ENCODE assay signal across 8 cellular contexts in the genomic region with DNA sequence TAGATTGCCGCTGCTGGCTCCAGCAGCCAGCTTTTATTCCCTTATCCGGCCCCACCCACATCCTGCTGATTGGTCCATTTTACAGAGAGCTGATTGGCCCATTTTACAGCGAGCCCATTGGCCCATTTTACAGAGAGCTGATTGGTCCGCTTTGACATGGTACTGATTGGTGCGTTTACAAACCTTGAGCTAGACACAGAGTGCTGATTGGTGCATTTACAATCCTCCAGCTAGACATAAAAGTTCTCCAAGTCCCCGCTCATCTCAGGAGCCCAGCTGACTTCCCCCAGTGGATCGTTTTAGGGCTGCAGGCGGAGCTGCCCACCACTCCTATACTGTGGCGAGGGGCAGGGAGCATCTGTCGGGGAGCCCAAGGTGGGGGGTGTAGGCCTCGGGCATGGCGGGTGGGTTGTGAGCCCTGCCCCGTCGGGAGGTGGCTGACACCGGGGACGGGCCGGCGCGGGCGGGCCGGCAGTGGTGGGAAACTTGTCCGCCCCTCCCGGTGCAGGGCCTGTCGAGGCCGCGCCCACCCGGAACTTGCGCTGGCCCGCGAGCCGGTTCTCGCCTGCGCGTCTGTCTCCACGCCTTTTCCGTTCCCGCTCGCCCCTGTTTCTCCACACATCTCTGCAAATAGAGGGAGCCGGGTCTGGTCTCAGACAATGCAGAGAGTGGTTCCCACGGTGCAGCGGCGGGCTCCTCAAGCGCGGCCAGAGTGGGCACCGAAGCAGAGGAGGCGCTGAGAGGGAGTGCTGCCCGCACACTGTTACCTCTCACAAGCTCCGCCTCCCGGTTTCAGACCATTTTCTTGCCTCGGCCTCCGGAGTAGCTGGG.
A peak's percentile ranks its signal among the peaks of the same experiment; 100 is the strongest.
DNase-seq lines count a peak whose midpoint lies in the region; TF ChIP-seq lines count a peak whose summit lies in the region.

No MANE protein-coding gene starts in this region.

- H3K36me3 ChIP-seq in hepatocyte (replicated peaks; ENCODE audit: insufficient read depth, low read depth): no peaks in the 10 kb centered on the region

- H3K27me3 Mint-ChIP-seq in HFFc6 (ENCODE audit: insufficient read depth): peaks cover 5% of the 10 kb centered on the region

- H3K27ac Mint-ChIP-seq in HFFc6: peak overlapping the region; percentile 71

- no peaks in the 10 kb centered on the region for H3K9me2 ChIP-seq in hepatocyte (replicated peaks; ENCODE audit: insufficient read depth)

- no peaks in the 10 kb centered on the region for H3K4me1 ChIP-seq in hepatocyte (ENCODE audit: insufficient read depth)

- no peak overlapping the region for H3K27ac ChIP-seq in hepatocyte

- DNase-seq in HFFc6 (no peak), hepatocyte (ENCODE audit: low spot score) (peak; percentile 31), cerebellar nuclear complex (lab: John Stamatoyannopoulos, UW) (no peak), DMS 273 (lab: John Stamatoyannopoulos, UW; ENCODE audit: unreplicated experiment) (no peak), NCI-H2081 treated with DMSO at 0.1 percent for 48 hours (lab: John Stamatoyannopoulos, UW) (no peak), C1 segment of cervical spinal cord (lab: John Stamatoyannopoulos, UW) (no peak)
- peak; percentile 8 for DNase-seq in activated T-helper 9 cell treated with anti-CD3 and anti-CD28 coated beads, Interleukin-2, amount 50 U/mL, for 16 hours (ENCODE audit: low read depth)
- peak; percentile 2 to 4 for DNase-seq in stimulated activated CD4-positive, alpha-beta T cell treated with anti-CD3 and anti-CD28 coated beads, Interleukin-12 subunit alpha, Interleukin-12 subunit beta, amount 100 ng/mL, for 24 hours (ENCODE audit: low read depth in 2 of 2)

- TF ChIP-seq CTCF in HFFc6 (IDR thresholded peaks at IDR 0.05) (no peak), hepatocyte (IDR thresholded peaks at IDR 0.05; ENCODE audit: poor library complexity) (no peak)

- no peak overlapping the region for H3K4me3 ChIP-seq in hepatocyte

- peak overlapping the region; percentile 65 for H3K4me2 ChIP-seq in hepatocyte

- H3K9me3 ChIP-seq in hepatocyte (ENCODE audit: low read depth): no peaks in the 10 kb centered on the region

- H2AFZ ChIP-seq in hepatocyte: peak overlapping the region; percentile 35

- peaks cover 25% of the 10 kb centered on the region for H3K36me3 Mint-ChIP-seq in HFFc6 (ENCODE audit: low read depth)

- peak overlapping the region; percentile 63; the same call in 1 of the 2 replicates for H3K4me3 Mint-ChIP-seq in HFFc6

- H3K9me3 Mint-ChIP-seq in HFFc6: peaks cover 19% of the 10 kb centered on the region

- H3K27me3 ChIP-seq in hepatocyte: no peaks in the 10 kb centered on the region

- H3K79me2 ChIP-seq in hepatocyte: no peaks in the 10 kb centered on the region

- H3K4me1 Mint-ChIP-seq in HFFc6 (ENCODE audit: low read depth): peaks cover 18% of the 10 kb centered on the region

- 67% methylated on average over 28 of the region's 51 CpGs for WGBS in hepatocyte (ENCODE audit: low lambda C conversion rate, missing lambda C conversion rate)

- H4K20me1 ChIP-seq in hepatocyte (ENCODE audit: insufficient read depth, poor library complexity, severe bottlenecking): no peaks in the 10 kb centered on the region

Comparison
In these comparisons a context has a peak if more than half of its experiments do, and no peak if none do; other contexts are left out.
1. DNase-seq: peak in activated T-helper 9 cell treated with anti-CD3 and anti-CD28 coated beads, Interleukin-2, amount 50 U/mL, for 16 hours (single experiment), hepatocyte (single experiment) and stimulated activated CD4-positive, alpha-beta T cell treated with anti-CD3 and anti-CD28 coated beads, Interleukin-12 subunit alpha, Interleukin-12 subunit beta, amount 100 ng/mL, for 24 hours (2 of 2); none in HFFc6 (single experiment), cerebellar nuclear complex (0 of 2), DMS 273 (single experiment), NCI-H2081 treated with DMSO at 0.1 percent for 48 hours (single experiment) and C1 segment of cervical spinal cord (0 of 14).